Comparison of ENCODE assay signal across 30 cellular contexts in genomic region chr22:30511109-30511508, GRCh38. TPM values are rescaled to one million over a fixed set of nuclear protein-coding genes. Genes with fewer than 3 reads are reported as not detected.
"Had no signal": no experiment of that assay in that cellular context is flagged by ENCODE, and none has a peak within 500 bp of the region (broad histone marks: within the 10 kb centered on the region; RNA-seq: fewer than 3 reads in every experiment).

No MANE protein-coding gene starts in this region.

- H3K36me3 ChIP-seq: brain microvascular endothelial cell, esophagus muscularis mucosa, gastrocnemius medialis, heart left ventricle, WERI-Rb-1 had no signal

- H3K4me3 ChIP-seq: coronary artery, dorsolateral prefrontal cortex, esophagus muscularis mucosa, gastrocnemius medialis, heart left ventricle had no signal

- ATAC-seq: activated CD4-positive, CD25-positive, alpha-beta regulatory T cell treated with anti-CD3 and anti-CD28 coated beads, Interleukin-2, amount 50 U/mL, for 24 hours; activated CD8-positive, alpha-beta T cell treated with anti-CD3 and anti-CD28 coated beads for 36 hours; activated T-cell treated with anti-CD3 and anti-CD28 coated beads, Interleukin-2, amount 50 U/mL, for 4 hours; activated T-helper 17 cell treated with anti-CD3 and anti-CD28 coated beads, Interleukin-2, amount 50 U/mL, for 72 hours; effector memory CD8-positive, alpha-beta T cell; foreskin keratinocyte; gastrocnemius medialis; heart left ventricle had no signal

- H3K9me3 ChIP-seq: gastrocnemius medialis had no signal

- H3K4me1 ChIP-seq: esophagus muscularis mucosa, foreskin keratinocyte, gastrocnemius medialis, heart left ventricle had no signal

- DNase-seq: activated B cell treated with CpG ODN at 0.5 μM for 24 hours; activated CD4-positive, alpha-beta T cell treated with anti-CD3 and anti-CD28 coated beads for 48 hours; activated CD4-positive, alpha-beta T cell treated with anti-CD3 and anti-CD28 coated beads, Interleukin-2, amount 50 U/mL, for 1 hour; activated CD4-positive, alpha-beta T cell treated with anti-CD3 and anti-CD28 coated beads, Interleukin-2, amount 50 U/mL, for 48 hours; activated CD8-positive, alpha-beta memory T cell treated with anti-CD3 and anti-CD28 coated beads for 24 hours; activated CD8-positive, alpha-beta T cell treated with anti-CD3 and anti-CD28 coated beads for 36 hours; activated effector memory CD4-positive, alpha-beta T cell treated with Interleukin-2 at 50 U/mL for 16 hours; activated gamma-delta T cell treated with Interleukin-2 at 50 U/mL for 16 hours; activated naive CD4-positive, alpha-beta T cell treated with anti-CD3 and anti-CD28 coated beads, Interleukin-2, amount 50 U/mL, for 16 hours; activated naive CD4-positive, alpha-beta T cell treated with Interleukin-2 at 50 U/mL for 16 hours; activated T-cell treated with anti-CD3 and anti-CD28 coated beads, Interleukin-2, amount 50 U/mL, for 4 hours; amniotic stem cell; anterior cingulate cortex; brain microvascular endothelial cell; dorsolateral prefrontal cortex; effector memory CD8-positive, alpha-beta T cell; foreskin keratinocyte; gastrocnemius medialis; glutamatergic neuron; T1000; WERI-Rb-1 had no signal

- H3K27ac ChIP-seq: brain microvascular endothelial cell, coronary artery, dorsolateral prefrontal cortex, esophagus muscularis mucosa, foreskin keratinocyte, gastrocnemius medialis, heart left ventricle, WERI-Rb-1 had no signal

- H3K27me3 ChIP-seq: dorsolateral prefrontal cortex had no signal

RNA-seq across cellular contexts. Expression of gene SEC14L4, which starts 5.6 kb away (rescaled TPM):
- total RNA-seq: activated B cell treated with CpG ODN at 0.5 μM for 24 hours; activated CD8-positive, alpha-beta T cell treated with anti-CD3 and anti-CD28 coated beads for 36 hours; activated T-helper 17 cell treated with anti-CD3 and anti-CD28 coated beads, Interleukin-2, amount 50 U/mL, for 72 hours; astrocyte; bronchial epithelial cell; esophagus muscularis mucosa had no signal

RNA-seq across cellular contexts. Expression of gene SEC14L6, which starts 35.4 kb away (rescaled TPM):
- total RNA-seq: activated B cell treated with CpG ODN at 0.5 μM for 24 hours; activated CD8-positive, alpha-beta T cell treated with anti-CD3 and anti-CD28 coated beads for 36 hours; activated T-cell treated with anti-CD3 and anti-CD28 coated beads, Interleukin-2, amount 50 U/mL, for 4 hours; activated T-helper 17 cell treated with anti-CD3 and anti-CD28 coated beads, Interleukin-2, amount 50 U/mL, for 72 hours; bronchial epithelial cell; gastrocnemius medialis had no signal

RNA-seq across cellular contexts. Expression of gene SEC14L3, which starts 39.3 kb away (rescaled TPM):
- total RNA-seq: activated B cell treated with CpG ODN at 0.5 μM for 24 hours; activated CD8-positive, alpha-beta T cell treated with anti-CD3 and anti-CD28 coated beads for 36 hours; activated T-cell treated with anti-CD3 and anti-CD28 coated beads, Interleukin-2, amount 50 U/mL, for 4 hours; activated T-helper 17 cell treated with anti-CD3 and anti-CD28 coated beads, Interleukin-2, amount 50 U/mL, for 72 hours; astrocyte; bronchial epithelial cell; cardiac septum; cerebellum; esophagus muscularis mucosa; foreskin keratinocyte; gastrocnemius medialis; heart left ventricle had no signal
